In the genomic region with DNA sequence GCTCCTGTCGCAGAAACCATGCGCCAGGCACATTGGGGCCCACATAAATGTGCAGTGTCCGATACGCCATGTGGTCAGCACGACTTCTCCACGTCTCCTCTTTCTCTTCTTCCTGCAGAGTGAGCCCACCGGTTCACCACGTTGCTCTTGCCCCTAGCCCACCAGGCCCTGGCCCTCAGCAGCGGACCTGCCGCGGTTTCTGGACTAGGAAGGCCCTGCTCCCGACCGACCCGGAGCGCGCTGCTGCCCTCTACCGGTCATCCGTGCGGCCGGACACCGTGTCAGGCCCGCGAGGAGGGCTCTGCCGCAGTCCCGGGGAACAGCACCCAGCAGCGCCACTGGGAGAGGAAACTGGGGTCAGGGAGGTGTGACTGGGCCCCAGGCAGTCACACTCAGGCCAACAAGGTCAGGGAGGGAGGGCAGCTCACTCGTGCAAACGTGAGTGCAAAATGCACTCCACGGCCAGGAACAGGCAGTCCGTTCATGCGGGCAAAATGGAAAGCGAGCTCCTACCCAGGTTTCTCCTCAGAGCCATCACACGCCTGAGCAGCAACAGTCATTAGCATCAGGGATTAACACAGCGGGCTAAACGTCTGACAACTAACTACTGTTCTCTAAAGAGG, we compare ENCODE assay signal across 8 cellular contexts. TPM values are rescaled to one million over a fixed set of nuclear protein-coding genes. Genes with fewer than 3 reads are reported as not detected.
DNase-seq lines count a peak whose midpoint lies in the region; ATAC-seq and TF ChIP-seq lines count a peak whose summit lies in the region.

No MANE protein-coding gene starts in this region.

- peaks cover 0 to 20% (median 0%) of the 10 kb centered on the region in 4 donors for H3K4me1 Mint-ChIP-seq in CD4-positive, CD25-positive, alpha-beta regulatory T cell
- H3K4me1 Mint-ChIP-seq in activated naive CD8-positive, alpha-beta T cell treated with anti-CD3 and anti-CD28 coated beads, Interleukin-2, amount 50 U/mL, for 24 hours = peaks cover 8% of the 10 kb centered on the region

- no peak overlapping the region for H3K4me3 ChIP-seq in CD4-positive, CD25-positive, alpha-beta regulatory T cell (ENCODE audit: low read depth, low read length)
- H3K4me3 ChIP-seq in HAP-1 (no peak overlapping the region), SJSA1 (no peak overlapping the region), right cardiac atrium (ENCODE audit: low read length) (no peak overlapping the region), sigmoid colon (peak overlapping the region; percentile 3 to 36 (median 16))

- peaks cover 0 to 1% (median 0%) of the 10 kb centered on the region in 7 donors for H3K9me3 Mint-ChIP-seq in CD4-positive, CD25-positive, alpha-beta regulatory T cell
- no peaks in the 10 kb centered on the region for H3K9me3 Mint-ChIP-seq in activated naive CD8-positive, alpha-beta T cell treated with anti-CD3 and anti-CD28 coated beads, Interleukin-2, amount 50 U/mL, for 24 hours

- H3K36me3 Mint-ChIP-seq in CD4-positive, CD25-positive, alpha-beta regulatory T cell = no peaks in the 10 kb centered on the region
- no peaks in the 10 kb centered on the region for H3K36me3 Mint-ChIP-seq in activated naive CD8-positive, alpha-beta T cell treated with anti-CD3 and anti-CD28 coated beads, Interleukin-2, amount 50 U/mL, for 24 hours (ENCODE audit: low read depth)

- intact Hi-C loops in right cardiac atrium (cut with DNase I) = no loop called here
- intact Hi-C loops in sigmoid colon (cut with DNase I) = no loop called here

- H3K36me3 ChIP-seq in CD4-positive, CD25-positive, alpha-beta regulatory T cell (ENCODE audit: control insufficient read depth, insufficient read depth, low read length) = no peaks in the 10 kb centered on the region
- H3K36me3 ChIP-seq in HAP-1 (replicated peaks) = no peaks in the 10 kb centered on the region
- no peaks in the 10 kb centered on the region for H3K36me3 ChIP-seq in SJSA1
- no peaks in the 10 kb centered on the region for H3K36me3 ChIP-seq in sigmoid colon

- H3K4me3 Mint-ChIP-seq in CD4-positive, CD25-positive, alpha-beta regulatory T cell = peak overlapping the region in 1 of 4 donors; percentile 56
- H3K4me3 Mint-ChIP-seq in activated naive CD8-positive, alpha-beta T cell treated with anti-CD3 and anti-CD28 coated beads, Interleukin-2, amount 50 U/mL, for 24 hours = no peak overlapping the region

- no peaks in the 10 kb centered on the region for H3K9me3 ChIP-seq in CD4-positive, CD25-positive, alpha-beta regulatory T cell (ENCODE audit: control insufficient read depth in 2 of 2, low read length in 2 of 2)
- no peaks in the 10 kb centered on the region for H3K9me3 ChIP-seq in HAP-1
- H3K9me3 ChIP-seq in SJSA1 (replicated peaks) = no peaks in the 10 kb centered on the region
- H3K9me3 ChIP-seq in right cardiac atrium (ENCODE audit: control insufficient read depth, low read length) = no peaks in the 10 kb centered on the region
- H3K9me3 ChIP-seq in sigmoid colon = no peaks in the 10 kb centered on the region

- no peak for TF ChIP-seq EP300 in sigmoid colon (IDR thresholded peaks at IDR 0.05)

- no peaks in the 10 kb centered on the region for H3K27me3 ChIP-seq in CD4-positive, CD25-positive, alpha-beta regulatory T cell (ENCODE audit: control insufficient read depth, insufficient read depth, low read length)
- H3K27me3 ChIP-seq in HAP-1 (ENCODE audit: low read depth) (no peaks in the 10 kb centered on the region; the same call in 1 of the 2 replicates), SJSA1 (replicated peaks) (no peaks in the 10 kb centered on the region), right cardiac atrium (ENCODE audit: control insufficient read depth, insufficient read depth) (no peaks in the 10 kb centered on the region), sigmoid colon (no peaks in the 10 kb centered on the region)

- no peak overlapping the region for H3K27ac ChIP-seq in CD4-positive, CD25-positive, alpha-beta regulatory T cell (ENCODE audit: insufficient read depth, low read length, poor library complexity, severe bottlenecking)
- no peak overlapping the region for H3K27ac ChIP-seq in SJSA1
- no peak overlapping the region for H3K27ac ChIP-seq in right cardiac atrium (ENCODE audit: low read length)
- H3K27ac ChIP-seq in sigmoid colon = no peak overlapping the region

- TF ChIP-seq CTCF in sigmoid colon (IDR thresholded peaks at IDR 0.05) = peak; percentile 55 to 92 (median 76)

- peak; percentile 40 to 46 for ATAC-seq in CD4-positive, CD25-positive, alpha-beta regulatory T cell (ENCODE audit: low read depth in 2 of 2)
- peak; percentile 63 for ATAC-seq in activated naive CD8-positive, alpha-beta T cell treated with anti-CD3 and anti-CD28 coated beads, Interleukin-2, amount 50 U/mL, for 24 hours
- ATAC-seq in right cardiac atrium (peak; percentile 81 to 85), HG03460 (IDR thresholded peaks at IDR 0.05; ENCODE audit: unreplicated experiment) (no peak)

- peaks cover 19% of the 10 kb centered on the region for H3K4me1 ChIP-seq in CD4-positive, CD25-positive, alpha-beta regulatory T cell (ENCODE audit: control insufficient read depth, insufficient read depth, low read length, poor library complexity, severe bottlenecking)
- peaks cover 5% of the 10 kb centered on the region for H3K4me1 ChIP-seq in HAP-1
- H3K4me1 ChIP-seq in SJSA1 (replicated peaks) = peaks cover 4% of the 10 kb centered on the region; the same call in 1 of the 2 replicates
- H3K4me1 ChIP-seq in right cardiac atrium (ENCODE audit: control insufficient read depth, insufficient read depth, low read length) = peaks cover 3% of the 10 kb centered on the region
- H3K4me1 ChIP-seq in sigmoid colon = peaks cover 0 to 22% (median 15%) of the 10 kb centered on the region in 4 donors

- H3K27ac Mint-ChIP-seq in CD4-positive, CD25-positive, alpha-beta regulatory T cell = no peak overlapping the region
- no peak overlapping the region for H3K27ac Mint-ChIP-seq in activated naive CD8-positive, alpha-beta T cell treated with anti-CD3 and anti-CD28 coated beads, Interleukin-2, amount 50 U/mL, for 24 hours

- DNase-seq in CD4-positive, CD25-positive, alpha-beta regulatory T cell = peak; percentile 30 to 42 (median 41)
- peak; percentile 6 to 81 for DNase-seq in HAP-1 (ENCODE audit: low spot score in 2 of 2)
- peak; percentile 31 to 59 for DNase-seq in SJSA1 (ENCODE audit: low read depth in 1 of 2, low spot score in 2 of 2)
- DNase-seq in activated naive CD8-positive, alpha-beta T cell treated with anti-CD3 and anti-CD28 coated beads, Interleukin-2, amount 50 U/mL, for 24 hours = peak; percentile 81
- DNase-seq in right cardiac atrium = peak; percentile 80 to 93 (median 92)
- peak; percentile 87 for DNase-seq in sigmoid colon
- no peak for DNase-seq in NCI-H146 (lab: John Stamatoyannopoulos, UW)

- H3K27me3 Mint-ChIP-seq in CD4-positive, CD25-positive, alpha-beta regulatory T cell = peaks cover 16% of the 10 kb centered on the region
- peaks cover 13% of the 10 kb centered on the region for H3K27me3 Mint-ChIP-seq in activated naive CD8-positive, alpha-beta T cell treated with anti-CD3 and anti-CD28 coated beads, Interleukin-2, amount 50 U/mL, for 24 hours

- TF ChIP-seq POLR2A in sigmoid colon (IDR thresholded peaks at IDR 0.05) = no peak

- WGBS in right cardiac atrium = 21% methylated on average over 35 of the region's 35 CpGs
- 25 to 47% methylated on average over 35 of the region's 35 CpGs for WGBS in sigmoid colon, 2 donors

- in situ Hi-C loops in HAP-1 (cut with MboI; ENCODE audit: low sequenced_read_pairs) = no loop called here

RNA-seq across cellular contexts. Expression of a gene that starts 13.7 kb away (rescaled TPM):
- 0.84 TPM for total RNA-seq in CD4-positive, CD25-positive, alpha-beta regulatory T cell
- 1 to 10 TPM; 4.7 to 9.5 (median 6.2) TPM for polyA plus RNA-seq in CD4-positive, CD25-positive, alpha-beta regulatory T cell
- 1.7 and 2.4 TPM in 2 replicates for total RNA-seq in SJSA1 (2014; rRNA removed; shearing (Covaris generic))
- total RNA-seq in right cardiac atrium = 1 to 10 TPM; 2.0 to 6.8 (median 5.8) TPM
- polyA plus RNA-seq in right cardiac atrium = 1.9 TPM
- 10 to 100 TPM in 1 of 4 donors, 1 to 10 TPM in 3; 3.6 to 10.2 (median 4.3) TPM for total RNA-seq in sigmoid colon
- polyA plus RNA-seq in sigmoid colon = 1 to 10 TPM in 1 of 3 donors, under 1 TPM in 2; 0.23 to 1.9 (median 0.60) TPM

Comparison
In these comparisons a context has a peak if more than half of its experiments do, and no peak if none do; other contexts are left out.
1. H3K4me3 ChIP-seq: peak in sigmoid colon (4 of 4); none in CD4-positive, CD25-positive, alpha-beta regulatory T cell (single experiment), HAP-1 (single experiment), SJSA1 (single experiment) and right cardiac atrium (single experiment).